Comparison of ENCODE assay signal across 8 cellular contexts in genomic region chr16:67993207-67994036, GRCh38. TPM values are rescaled to one million over a fixed set of nuclear protein-coding genes. Genes with fewer than 3 reads are reported as not detected.
DNase-seq lines count a peak whose midpoint lies in the region; ATAC-seq and TF ChIP-seq lines count a peak whose summit lies in the region.

No MANE protein-coding gene starts in this region.

- H3K79me2 ChIP-seq in DOHH2 (ENCODE audit: control insufficient read depth, low read length): no peaks in the 10 kb centered on the region

- no peaks in the 10 kb centered on the region for H4K20me1 ChIP-seq in DOHH2 (ENCODE audit: control insufficient read depth, insufficient read depth, low read depth, low read length)

- H3K4me3 ChIP-seq in DOHH2 (ENCODE audit: low read length) (peak overlapping the region; percentile 59), upper lobe of left lung (peak overlapping the region in 3 of 4 donors; percentile 30 to 47 (median 36))

- WGBS in upper lobe of left lung, 2 donors: 9 to 42% methylated on average over 6 to 36 of the region's 38 CpGs

- DNase-seq in Kasumi-1 (lab: John Stamatoyannopoulos, UW) (peak; percentile 77 to 80), SKM-1 (lab: John Stamatoyannopoulos, UW; ENCODE audit: unreplicated experiment) (peak; percentile 49), Right ventricle myocardium superior (peak; percentile 92), progenitor cell of endocrine pancreas (ENCODE audit: low spot score, unreplicated experiment) (peak; percentile 74), upper lobe of left lung (peak; percentile 85 to 97)
- DNase-seq in activated naive CD4-positive, alpha-beta T cell treated with anti-CD3 and anti-CD28 coated beads, Interleukin-2, amount 50 U/mL, for 72 hours (ENCODE audit: low spot score in 2 of 2): peak; percentile 90 to 92

- H3K4me1 Mint-ChIP-seq in progenitor cell of endocrine pancreas (ENCODE audit: low read depth): no peaks in the 10 kb centered on the region

- ATAC-seq in GM21717 (IDR thresholded peaks at IDR 0.05; ENCODE audit: unreplicated experiment) (peak; percentile 73), Right ventricle myocardium superior (ENCODE audit: poor library complexity) (peak; percentile 96), upper lobe of left lung (ENCODE audit: low FRiP score in 2 of 2) (peak; percentile 96 to 97)
- peak; percentile 92 to 93 for ATAC-seq in activated naive CD4-positive, alpha-beta T cell treated with anti-CD3 and anti-CD28 coated beads, Interleukin-2, amount 50 U/mL, for 72 hours

- peaks cover 16% of the 10 kb centered on the region for H3K4me1 ChIP-seq in DOHH2 (ENCODE audit: control insufficient read depth, low read length)
- peaks cover 14 to 30% (median 25%) of the 10 kb centered on the region in 4 donors for H3K4me1 ChIP-seq in upper lobe of left lung

- no peaks in the 10 kb centered on the region for H3K36me3 Mint-ChIP-seq in activated naive CD4-positive, alpha-beta T cell treated with anti-CD3 and anti-CD28 coated beads, Interleukin-2, amount 50 U/mL, for 72 hours
- no peaks in the 10 kb centered on the region for H3K36me3 Mint-ChIP-seq in progenitor cell of endocrine pancreas (ENCODE audit: insufficient read depth)

- no peaks in the 10 kb centered on the region for H3K9me2 ChIP-seq in DOHH2 (replicated peaks; ENCODE audit: control insufficient read depth, low read length)

- peak; percentile 97 for TF ChIP-seq CTCF in DOHH2 (IDR thresholded peaks at IDR 0.05; ENCODE audit: low read depth, low read length, poor library complexity, severe bottlenecking)
- TF ChIP-seq CTCF in progenitor cell of endocrine pancreas (IDR thresholded peaks at IDR 0.05; ENCODE audit: unreplicated experiment): peak; percentile 99
- TF ChIP-seq CTCF in upper lobe of left lung (IDR thresholded peaks at IDR 0.05): peak; percentile 99 to 100 (median 100)

- no peak overlapping the region for H3K4me3 Mint-ChIP-seq in progenitor cell of endocrine pancreas (ENCODE audit: low read depth)

- intact Hi-C loops in Right ventricle myocardium superior (cut with DNase I): no loop called here

- TF ChIP-seq EP300 in upper lobe of left lung (IDR thresholded peaks at IDR 0.05): no peak

- peak overlapping the region; percentile 95 to 97 for H3K27ac Mint-ChIP-seq in activated naive CD4-positive, alpha-beta T cell treated with anti-CD3 and anti-CD28 coated beads, Interleukin-2, amount 50 U/mL, for 72 hours
- H3K27ac Mint-ChIP-seq in progenitor cell of endocrine pancreas: no peak overlapping the region

- H3F3A ChIP-seq in DOHH2 (ENCODE audit: control insufficient read depth, insufficient read depth): no peaks in the 10 kb centered on the region; the same call in 1 of the 2 replicates

- no peaks in the 10 kb centered on the region for H3K27me3 ChIP-seq in DOHH2 (ENCODE audit: control insufficient read depth, low read length)
- H3K27me3 ChIP-seq in upper lobe of left lung: no peaks in the 10 kb centered on the region

- H3K9me3 ChIP-seq in DOHH2 (ENCODE audit: control insufficient read depth, insufficient read depth, low read length) (no peaks in the 10 kb centered on the region), upper lobe of left lung (no peaks in the 10 kb centered on the region)

- peak overlapping the region; percentile 76 for H3K4me2 ChIP-seq in DOHH2 (ENCODE audit: low read length)

- peak in 2 of 4 donors; percentile 25 to 45 for TF ChIP-seq POLR2A in upper lobe of left lung (IDR thresholded peaks at IDR 0.05)

- H3K36me3 ChIP-seq in DOHH2 (ENCODE audit: control insufficient read depth, low read length): no peaks in the 10 kb centered on the region
- no peaks in the 10 kb centered on the region for H3K36me3 ChIP-seq in upper lobe of left lung

- H3K27ac ChIP-seq in DOHH2 (ENCODE audit: low read depth, low read length) (no peak overlapping the region), upper lobe of left lung (peak overlapping the region; percentile 82 to 91 (median 86))

- no peaks in the 10 kb centered on the region for H3K9me3 Mint-ChIP-seq in activated naive CD4-positive, alpha-beta T cell treated with anti-CD3 and anti-CD28 coated beads, Interleukin-2, amount 50 U/mL, for 72 hours
- no peaks in the 10 kb centered on the region for H3K9me3 Mint-ChIP-seq in progenitor cell of endocrine pancreas (ENCODE audit: low read depth)

- H3K27me3 Mint-ChIP-seq in progenitor cell of endocrine pancreas: peaks cover 4% of the 10 kb centered on the region

RNA-seq across cellular contexts. Expression of gene DPEP2, which starts 5.9 kb away (rescaled TPM):
- 1 to 10 TPM; 2.5 to 6.3 TPM for total RNA-seq in activated naive CD4-positive, alpha-beta T cell treated with anti-CD3 and anti-CD28 coated beads, Interleukin-2, amount 50 U/mL, for 72 hours
- 1.1 TPM for total RNA-seq in Right ventricle myocardium superior
- total RNA-seq in progenitor cell of endocrine pancreas: not detected in 2 replicates
- 10 to 100 TPM in 5 of 6 donors, 1 to 10 TPM in 1; 7.1 to 56.6 (median 23.0) TPM for total RNA-seq in upper lobe of left lung

RNA-seq across cellular contexts. Expression of gene DPEP3, which starts 13.1 kb away (rescaled TPM):
- total RNA-seq in activated naive CD4-positive, alpha-beta T cell treated with anti-CD3 and anti-CD28 coated beads, Interleukin-2, amount 50 U/mL, for 72 hours: under 1 TPM; 0.19 to 0.23 TPM
- not detected for total RNA-seq in Right ventricle myocardium superior
- not detected in 2 replicates for total RNA-seq in progenitor cell of endocrine pancreas
- total RNA-seq in upper lobe of left lung: 1 to 10 TPM in 1 of 6 donors, under 1 TPM in 3, not detected in 2; 0.15 to 1.0 (median 0.30) TPM

RNA-seq across cellular contexts. Expression of gene DPEP2NB, which starts 22.3 kb away (rescaled TPM):
- not detected for total RNA-seq in activated naive CD4-positive, alpha-beta T cell treated with anti-CD3 and anti-CD28 coated beads, Interleukin-2, amount 50 U/mL, for 72 hours
- total RNA-seq in Right ventricle myocardium superior (not detected), progenitor cell of endocrine pancreas (not detected in 2 replicates), upper lobe of left lung (not detected)

RNA-seq across cellular contexts. Expression of gene SLC12A4, which starts 25.0 kb away (rescaled TPM):
- 10 to 100 TPM; 37.2 to 64.0 TPM for total RNA-seq in activated naive CD4-positive, alpha-beta T cell treated with anti-CD3 and anti-CD28 coated beads, Interleukin-2, amount 50 U/mL, for 72 hours
- total RNA-seq in Right ventricle myocardium superior (84.3 TPM), progenitor cell of endocrine pancreas (74.3 and 75.6 TPM in 2 replicates), upper lobe of left lung (100 to 1,000 TPM in 3 of 6 donors, 10 to 100 TPM in 3; 54.6 to 276 (median 98.3) TPM)

RNA-seq across cellular contexts. Expression of gene DDX28, which starts 29.6 kb away (rescaled TPM):
- 10 to 100 TPM in 1 of 2 donors, 1 to 10 TPM in 1; 7.7 to 15.6 TPM for total RNA-seq in activated naive CD4-positive, alpha-beta T cell treated with anti-CD3 and anti-CD28 coated beads, Interleukin-2, amount 50 U/mL, for 72 hours
- total RNA-seq in Right ventricle myocardium superior (7.2 TPM), progenitor cell of endocrine pancreas (9.5 and 10.4 TPM in 2 replicates), upper lobe of left lung (10 to 100 TPM in 4 of 6 donors, 1 to 10 TPM in 2; 4.4 to 13.2 (median 12.1) TPM)
